In the genomic region with DNA sequence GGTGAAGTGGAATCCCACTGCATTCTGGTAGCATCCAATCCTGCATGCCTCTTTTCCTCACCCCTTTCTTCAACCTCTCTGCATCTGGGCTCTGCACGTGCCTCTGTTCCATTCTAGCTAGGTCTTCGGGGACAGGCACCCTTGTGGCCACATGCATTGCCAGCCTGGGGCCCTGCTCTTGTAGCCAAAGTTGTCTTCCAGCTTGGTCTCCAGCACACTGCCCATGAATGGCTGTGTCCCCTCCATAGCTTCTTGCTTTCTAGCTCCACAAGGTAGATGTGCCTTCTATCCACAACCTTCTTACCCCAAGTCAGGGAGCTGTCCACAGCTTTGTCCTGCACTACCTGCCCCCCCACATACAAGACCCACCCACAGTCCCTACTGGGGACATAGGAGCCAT, we compare ENCODE assay signal across 21 cellular contexts. TPM values are rescaled to one million over a fixed set of nuclear protein-coding genes. Genes with fewer than 3 reads are reported as not detected.
DNase-seq lines count a peak whose midpoint lies in the region; ATAC-seq and TF ChIP-seq lines count a peak whose summit lies in the region.
"Had no signal": no experiment of that assay in that cellular context is flagged by ENCODE, and none has a peak within 500 bp of the region (broad histone marks: within the 10 kb centered on the region; RNA-seq: fewer than 3 reads in every experiment).

No MANE protein-coding gene starts in this region.

- no peak overlapping the region for H3K4me3 Mint-ChIP-seq in dendritic cell treated with granulocyte-macrophage colony-stimulating factor and Interleukin-4, amounts not matched to agents 40 ng/mL and 50 ng/mL, for 4 days
- no peak overlapping the region for H3K4me3 Mint-ChIP-seq in nephron
- H3K4me3 Mint-ChIP-seq: CD4-positive, alpha-beta memory T cell; GM23338; H9; HFFc6 had no signal

- H3K4me1 ChIP-seq in HEK293 (ENCODE audit: control insufficient read depth, insufficient read depth, low read length) (no peaks in the 10 kb centered on the region), GM23248 (ENCODE audit: insufficient read depth) (no peaks in the 10 kb centered on the region; the same call in 1 of the 2 replicates)
- H3K4me1 ChIP-seq: A549 had no signal

- peaks cover 51% of the 10 kb centered on the region for H3K4me1 Mint-ChIP-seq in dendritic cell treated with granulocyte-macrophage colony-stimulating factor and Interleukin-4, amounts not matched to agents 40 ng/mL and 50 ng/mL, for 4 days (ENCODE audit: low read depth)
- peaks cover 14% of the 10 kb centered on the region for H3K4me1 Mint-ChIP-seq in nephron

- no peak overlapping the region for H3K9ac ChIP-seq in GM23248

- POLR2A ChIA-PET in HEK293 (lab: Yijun Ruan, JAX), result no interaction called here

- TF ChIP-seq CTCF in HEK293 (tag by site-specific recombination; IDR thresholded peaks at IDR 0.05) (no peak), nephron (IDR thresholded peaks at IDR 0.05; ENCODE audit: unreplicated experiment in 3 of 3) (no peak)

- DNase-seq in GM23248 (no peak), glomerular visceral epithelial cell (ENCODE audit: extremely low spot score) (no peak)
- DNase-seq: 8988T; ACHN; AML-193; C1 segment of cervical spinal cord; Calu3; CD4-positive, alpha-beta memory T cell; COR-L47; DMS79 treated with DMSO at 0.1 percent for 48 hours; GF-D8; H9; HFFc6 had no signal

- H3K27ac Mint-ChIP-seq in dendritic cell treated with granulocyte-macrophage colony-stimulating factor and Interleukin-4, amounts not matched to agents 40 ng/mL and 50 ng/mL, for 4 days, result peak overlapping the region; percentile 62
- H3K27ac Mint-ChIP-seq in nephron, result peak overlapping the region; percentile 18 to 88 (median 83)
- H3K27ac Mint-ChIP-seq: CD4-positive, alpha-beta memory T cell; GM23338; H9; HFFc6 had no signal

- 68 to 81% methylated on average over 2 of the region's 2 CpGs for WGBS in GM23248 (ENCODE audit: low coverage in 1 of 2, low lambda C conversion rate in 2 of 2, missing lambda C conversion rate in 2 of 2), 2 experiments

- H3K36me3 ChIP-seq in HEK293 (ENCODE audit: control insufficient read depth in 2 of 2, insufficient read depth in 1 of 2, low read length in 2 of 2) (no peaks in the 10 kb centered on the region), GM23248 (ENCODE audit: low read depth) (no peaks in the 10 kb centered on the region)

- no peak overlapping the region for H2AFZ ChIP-seq in GM23248
- H2AFZ ChIP-seq: GM23338 had no signal

- 0 out of 2 replicates have a peak, but pooled peaks cover 11% of the 10 kb centered on the region for H3K27me3 ChIP-seq in GM23248 (replicated peaks; ENCODE audit: insufficient read depth)

- peaks cover 12% of the 10 kb centered on the region for H3F3A ChIP-seq in GM23248 (ENCODE audit: insufficient read depth)

- H3K27me3 Mint-ChIP-seq in dendritic cell treated with granulocyte-macrophage colony-stimulating factor and Interleukin-4, amounts not matched to agents 40 ng/mL and 50 ng/mL, for 4 days, result no peaks in the 10 kb centered on the region
- peaks cover 3% of the 10 kb centered on the region for H3K27me3 Mint-ChIP-seq in nephron (ENCODE audit: low read depth)

- no peak overlapping the region for H3K27ac ChIP-seq in HEK293 (ENCODE audit: extremely low read depth, low read depth, low read length)
- no peak overlapping the region for H3K27ac ChIP-seq in GM23248
- H3K27ac ChIP-seq: A549 had no signal

- H3K4me3 ChIP-seq in HEK293 (ENCODE audit: low read depth, low read length), result no peak overlapping the region
- no peak overlapping the region for H3K4me3 ChIP-seq in GM23248
- H3K4me3 ChIP-seq: A549, GM23338 had no signal

- in situ Hi-C loops in GM23248 (cut with MboI), result loop anchor here (25.0 kb wide), 1 partner anchor 1023 kb away; no protein-coding TSS in a partner anchor

- H3K4me2 ChIP-seq in GM23248 (ENCODE audit: unreplicated experiment), result no peak overlapping the region
- H3K4me2 ChIP-seq: A549, GM23338 had no signal

- CTCF ChIA-PET in HEK293 (lab: Yijun Ruan, JAX), result interaction anchor here (0.6 to 1.0 kb wide), 3 partner anchors 94 to 822 kb away, joined by 3 read pairs; no protein-coding TSS in a partner anchor

- intact Hi-C loops in dendritic cell treated with granulocyte-macrophage colony-stimulating factor and Interleukin-4, amounts not matched to agents 40 ng/mL and 50 ng/mL, for 4 days (cut with micrococcal nuclease), result loop anchor here (5.0 kb wide), 1 partner anchor 33 kb away; the partner anchor contains the start of genes ALG2 and SEC61B

- H3K36me3 Mint-ChIP-seq in dendritic cell treated with granulocyte-macrophage colony-stimulating factor and Interleukin-4, amounts not matched to agents 40 ng/mL and 50 ng/mL, for 4 days (ENCODE audit: low read depth), result no peaks in the 10 kb centered on the region
- H3K36me3 Mint-ChIP-seq in nephron (ENCODE audit: low read depth), result no peaks in the 10 kb centered on the region
- H3K36me3 Mint-ChIP-seq: CD4-positive, alpha-beta memory T cell had no signal

- no peaks in the 10 kb centered on the region for H3K9me3 Mint-ChIP-seq in dendritic cell treated with granulocyte-macrophage colony-stimulating factor and Interleukin-4, amounts not matched to agents 40 ng/mL and 50 ng/mL, for 4 days
- H3K9me3 Mint-ChIP-seq in nephron, result no peaks in the 10 kb centered on the region
- H3K9me3 Mint-ChIP-seq: CD4-positive, alpha-beta memory T cell; GM23338; HFFc6 had no signal

- ATAC-seq in GM18498 (IDR thresholded peaks at IDR 0.05; ENCODE audit: unreplicated experiment) (no peak), HG03025 (IDR thresholded peaks at IDR 0.05; ENCODE audit: low FRiP score, unreplicated experiment) (no peak)
- ATAC-seq: A549, GM23338, HCT116 had no signal

- H3K9me2 ChIP-seq in GM23248 (ENCODE audit: insufficient read depth), result no peaks in the 10 kb centered on the region

- no peaks in the 10 kb centered on the region for H4K20me1 ChIP-seq in GM23248 (ENCODE audit: insufficient read depth)

- H3K9me3 ChIP-seq in HEK293 (ENCODE audit: control insufficient read depth, insufficient read depth, low read depth, low read length), result no peaks in the 10 kb centered on the region
- no peaks in the 10 kb centered on the region for H3K9me3 ChIP-seq in GM23248 (ENCODE audit: low read depth)
- H3K9me3 ChIP-seq: A549 had no signal

- H3K79me2 ChIP-seq in GM23248 (ENCODE audit: insufficient read depth), result no peaks in the 10 kb centered on the region

TF ChIP-seq in HEK293, 187 proteins besides CTCF, POLR2A, EP300 and RAD21:
- 0 out of 2 replicates have a peak, but pooled peaks have one; percentile 16 for TF ChIP-seq REST (tag by site-specific recombination; IDR thresholded peaks at IDR 0.05)
- TF ChIP-seq ZNF416 (tag by site-specific recombination; IDR thresholded peaks at IDR 0.05), result no peak
TF ChIP-seq in HEK293: peak in this region for 1.

RNA-seq across cellular contexts. Expression of gene ALG2, which starts 32.6 kb away (rescaled TPM):
- total RNA-seq in GM23248 (2014; rRNA removed; shearing (Covaris generic)), result 61.7 and 65.8 TPM in 2 replicates
- polyA plus RNA-seq in GM23248 (2016; fragmentation: Nextera tagmentation; extraction: Ambion mirVana), result 59.5 and 64.5 TPM in 2 replicates

RNA-seq across cellular contexts. Expression of gene SEC61B, which starts 32.9 kb away (rescaled TPM):
- total RNA-seq in GM23248 (2014; rRNA removed; shearing (Covaris generic)), result 117 and 127 TPM in 2 replicates
- 428 and 441 TPM in 2 replicates for polyA plus RNA-seq in GM23248 (2016; fragmentation: Nextera tagmentation; extraction: Ambion mirVana)
